Comparison of ENCODE assay signal across 8 cellular contexts in the genomic region with DNA sequence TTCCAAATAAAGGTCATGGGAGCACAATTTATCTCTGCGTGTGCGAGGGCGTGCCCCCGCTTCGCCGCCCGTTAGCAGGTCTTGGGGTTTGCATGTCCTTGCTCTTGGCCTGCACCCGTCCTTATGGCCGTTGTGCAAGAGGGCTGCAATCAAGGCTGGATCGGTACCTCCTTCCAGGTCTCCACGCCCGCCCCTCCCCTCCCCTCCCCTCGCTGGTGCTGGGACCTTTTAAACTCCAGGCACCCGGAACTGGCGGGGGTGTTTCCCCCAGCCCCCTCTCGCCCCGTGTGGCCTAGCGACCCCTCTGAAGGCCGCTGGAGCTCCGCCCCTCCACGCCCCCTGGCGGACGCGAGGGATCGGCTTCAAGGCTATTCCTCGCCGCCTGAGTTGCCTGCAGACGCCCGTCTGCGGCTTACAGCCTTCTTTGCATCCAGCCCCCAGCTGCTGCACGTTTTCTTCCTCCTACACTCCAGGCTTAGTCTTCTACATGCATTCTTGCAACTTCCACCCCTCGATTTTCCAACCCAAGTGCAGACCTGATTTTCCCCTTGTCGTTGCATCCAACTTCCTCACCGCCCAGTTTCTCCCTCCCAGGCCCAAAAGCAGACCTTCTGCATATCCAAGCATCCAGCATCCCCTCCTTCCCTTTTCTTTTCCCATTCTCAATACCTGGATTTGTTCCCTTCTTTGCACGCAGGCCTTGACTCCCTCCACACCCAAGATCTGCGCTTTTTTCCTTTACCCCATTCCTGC. TPM values are rescaled to one million over a fixed set of nuclear protein-coding genes. Genes with fewer than 3 reads are reported as not detected.
DNase-seq lines count a peak whose midpoint lies in the region; ATAC-seq and TF ChIP-seq lines count a peak whose summit lies in the region.

No MANE protein-coding gene starts in this region.

- H3K27me3 ChIP-seq in HCT116 (ENCODE audit: insufficient read depth, low read length) (no peaks in the 10 kb centered on the region), MG63 (no peaks in the 10 kb centered on the region), adipocyte (replicated peaks; ENCODE audit: control insufficient read depth, insufficient read depth, low read length) (no peaks in the 10 kb centered on the region), heart right ventricle (no peaks in the 10 kb centered on the region), upper lobe of right lung (no peaks in the 10 kb centered on the region)

- H3K4me2 ChIP-seq in HCT116 (ENCODE audit: low read length), result peak overlapping the region; percentile 96

- no peaks in the 10 kb centered on the region for H3K79me2 ChIP-seq in HCT116 (ENCODE audit: insufficient read depth, low read length)

- no peaks in the 10 kb centered on the region for H3K9me2 ChIP-seq in HCT116 (ENCODE audit: insufficient read depth)

- WGBS in heart right ventricle, 2 donors, result 0 to 1% methylated on average over 36 of the region's 36 CpGs

- H3K9me3 Mint-ChIP-seq in progenitor cell of endocrine pancreas (ENCODE audit: low read depth), result no peaks in the 10 kb centered on the region

- ATAC-seq in HCT116 (peak; percentile 68), heart right ventricle (peak; percentile 78 to 94 (median 87)), upper lobe of right lung (peak; percentile 81)

- H3K4me3 ChIP-seq in GM08714 (ENCODE audit: low read length) (peak overlapping the region; percentile 86), HCT116 (replicated peaks in 1 of 2; ENCODE audit: low read depth in 1 of 2, low read length in 2 of 2) (peak overlapping the region; percentile 79 to 80), MG63 (peak overlapping the region; percentile 70), adipocyte (ENCODE audit: low read length) (peak overlapping the region; percentile 93), heart right ventricle (peak overlapping the region; percentile 71 to 93 (median 84)), upper lobe of right lung (peak overlapping the region; percentile 87)

- H3K27ac ChIP-seq in HCT116 (ENCODE audit: low read depth, low read length) (peak overlapping the region; percentile 73), heart right ventricle (peak overlapping the region; percentile 50 to 92 (median 78)), upper lobe of right lung (peak overlapping the region; percentile 78)

- H3K4me1 Mint-ChIP-seq in progenitor cell of endocrine pancreas (ENCODE audit: low read depth), result peaks cover 46% of the 10 kb centered on the region

- peak overlapping the region; percentile 70 for H2AFZ ChIP-seq in HCT116 (ENCODE audit: low read depth, low read length, poor library complexity, severe bottlenecking)

- intact Hi-C loops in HCT116 (cut with micrococcal nuclease), result loop anchor here (1.0 to 5.0 kb wide), 3 partner anchors 79 to 507 kb away; no protein-coding TSS in a partner anchor
- intact Hi-C loops in heart right ventricle (cut with DNase I), result loop anchor here in 5 of 10 donors (2.0 to 10.0 kb wide), 6 partner anchors 63 to 149 kb away; no protein-coding TSS in a partner anchor
- intact Hi-C loops in upper lobe of right lung (cut with DNase I), result no loop called here

- no TSS peak for BruUV-seq in HCT116 (replicated peaks; lab: Mats Ljungman, UMichigan)

- peak overlapping the region; percentile 55 for H3K9ac ChIP-seq in HCT116 (ENCODE audit: low read length)
- peak overlapping the region; percentile 94 for H3K9ac ChIP-seq in adipocyte (ENCODE audit: low read length)

- RAD21 ChIA-PET in HCT116 (lab: Charles Lee; ENCODE audit: low non-redundant PET in 1 of 2, low total read pairs in 2 of 2, uncharacterized antibody in 2 of 2, unreplicated experiment in 2 of 2), result interaction anchor here (0.5 to 1.9 kb wide), 3 partner anchors 20 to 153 kb away, joined by 3 to 12 read pairs (median 8); no protein-coding TSS in a partner anchor

- peak; percentile 32 for TF ChIP-seq RAD21 in HCT116 (IDR thresholded peaks at IDR 0.05; ENCODE audit: low read depth)

- peaks cover 0 to 8% of the 10 kb centered on the region in 2 experiments; a peak in 1 of 4 replicates for H3K36me3 ChIP-seq in HCT116 (ENCODE audit: control insufficient read depth in 1 of 2, insufficient read depth in 2 of 2, low read length in 2 of 2)
- H3K36me3 ChIP-seq in MG63, result peaks cover 16% of the 10 kb centered on the region
- H3K36me3 ChIP-seq in adipocyte (ENCODE audit: control insufficient read depth, insufficient read depth, low read length, severe bottlenecking), result peaks cover 39% of the 10 kb centered on the region
- H3K36me3 ChIP-seq in heart right ventricle, result peaks cover 0 to 38% (median 12%) of the 10 kb centered on the region in 9 donors
- H3K36me3 ChIP-seq in upper lobe of right lung, result peaks cover 29% of the 10 kb centered on the region

- POLR2A ChIA-PET in HCT116 (lab: Charles Lee), result interaction anchor here (0.6 to 2.5 kb wide), 4 partner anchors 9 to 153 kb away, joined by 3 to 16 read pairs (median 6); a partner anchor contains a TSS

- no peaks in the 10 kb centered on the region for H3K27me3 Mint-ChIP-seq in progenitor cell of endocrine pancreas

- TF ChIP-seq POLR2A in HCT116 (IDR thresholded peaks at IDR 0.05; ENCODE audit: borderline replicate concordance, extremely low read depth, insufficient read depth, insufficient read length), result no peak

- H3K9me3 ChIP-seq in HCT116 (ENCODE audit: control insufficient read depth in 1 of 2, insufficient read depth in 1 of 2, low read depth in 1 of 2, low read length in 2 of 2) (no peaks in the 10 kb centered on the region), MG63 (no peaks in the 10 kb centered on the region), adipocyte (ENCODE audit: control insufficient read depth, low read length) (no peaks in the 10 kb centered on the region), heart right ventricle (no peaks in the 10 kb centered on the region), upper lobe of right lung (no peaks in the 10 kb centered on the region)

- no peaks in the 10 kb centered on the region for H4K20me1 ChIP-seq in HCT116 (ENCODE audit: insufficient read depth)

- peak overlapping the region; percentile 98 for H3K27ac Mint-ChIP-seq in progenitor cell of endocrine pancreas

- peak; percentile 55 for DNase-seq in HCT116 (ENCODE audit: low read depth, low spot score)
- peak; percentile 80 for DNase-seq in MG63
- DNase-seq in SKM-1 treated with dmso at 0.1 percent for 144 hours (lab: John Stamatoyannopoulos, UW; ENCODE audit: unreplicated experiment), result peak; percentile 71
- DNase-seq in adipocyte (ENCODE audit: low read depth), result peak; percentile 92
- peak; percentile 84 to 88 for DNase-seq in heart right ventricle
- peak; percentile 93 for DNase-seq in progenitor cell of endocrine pancreas (ENCODE audit: low spot score, unreplicated experiment)
- peak; percentile 92 for DNase-seq in upper lobe of right lung

- H3K4me1 ChIP-seq in HCT116 (ENCODE audit: control insufficient read depth in 1 of 2, insufficient read depth in 2 of 2, low read length in 2 of 2) (peaks cover 10 to 20% of the 10 kb centered on the region in 2 experiments; a peak in 3 of 4 replicates), adipocyte (ENCODE audit: control insufficient read depth, insufficient read depth, low read length) (peaks cover 52% of the 10 kb centered on the region), heart right ventricle (peaks cover 0 to 57% (median 28%) of the 10 kb centered on the region in 9 donors), upper lobe of right lung (peaks cover 35% of the 10 kb centered on the region)

- H3K4me3 Mint-ChIP-seq in progenitor cell of endocrine pancreas (ENCODE audit: low read depth), result peak overlapping the region; percentile 100

- TF ChIP-seq CTCF in HCT116 (IDR thresholded peaks at IDR 0.05 in 2 of 3, conservative IDR thresholded peaks at IDR 0.05 in 1 of 3; ENCODE audit: borderline replicate concordance in 1 of 3, insufficient read depth in 1 of 3, low read depth in 2 of 3, low read length in 2 of 3) (peak; percentile 60 to 83 (median 64); a peak in 5 of 6 replicates), heart right ventricle (IDR thresholded peaks at IDR 0.05) (peak; percentile 67 to 87 (median 78)), progenitor cell of endocrine pancreas (IDR thresholded peaks at IDR 0.05; ENCODE audit: unreplicated experiment) (peak; percentile 80), upper lobe of right lung (IDR thresholded peaks at IDR 0.05) (peak; percentile 75)

- peaks cover 28% of the 10 kb centered on the region for H3K36me3 Mint-ChIP-seq in progenitor cell of endocrine pancreas (ENCODE audit: insufficient read depth)

- CTCF ChIA-PET in HCT116 (lab: Charles Lee), result interaction anchor here (1.0 to 4.4 kb wide), 7 partner anchors 12 to 508 kb away, joined by 3 to 44 read pairs (median 7); a partner anchor contains a TSS

TF ChIP-seq in HCT116, 20 proteins besides CTCF, POLR2A, EP300 and RAD21 (continues in another document):
- TF ChIP-seq EGR1 (IDR thresholded peaks at IDR 0.05; ENCODE audit: low read depth), result 0 out of 2 replicates have a peak, but pooled peaks have one; percentile 35
- TF ChIP-seq FOSL1 (IDR thresholded peaks at IDR 0.05; ENCODE audit: low read depth), result no peak
- TF ChIP-seq ZFX (IDR thresholded peaks at IDR 0.05), result peak; percentile 49
- peak; percentile 45; the same call in 1 of the 2 replicates for TF ChIP-seq SIN3A (IDR thresholded peaks at IDR 0.05; ENCODE audit: low read depth)
- TF ChIP-seq POLR2AphosphoS5 (IDR thresholded peaks at IDR 0.05; ENCODE audit: low read depth, low read length), result peak; percentile 75
- TF ChIP-seq TCF7L2 (IDR thresholded peaks at IDR 0.05; ENCODE audit: borderline replicate concordance, extremely low read depth, insufficient read depth, insufficient read length), result peak; percentile 49
- peak; percentile 5; the same call in 1 of the 2 replicates for TF ChIP-seq SP1 (IDR thresholded peaks at IDR 0.05; ENCODE audit: low read depth)

RNA-seq across cellular contexts. Expression of a gene that starts 0.6 kb away (rescaled TPM):
- 91.2 TPM for total RNA-seq in HCT116 (2021; ENCODE audit: unreplicated experiment)
- polyA plus RNA-seq in HCT116 (2012), result 62.8 and 65.9 TPM in 2 replicates
- 29.6 and 37.0 TPM in 2 replicates for total RNA-seq in MG63 (2014; rRNA removed; shearing (Covaris generic); ENCODE audit: low replicate concordance)
- 10 to 100 TPM; 18.5 to 71.3 (median 32.0) TPM for total RNA-seq in heart right ventricle
- 10 to 100 TPM; 15.3 to 20.6 TPM for polyA plus RNA-seq in heart right ventricle
- 260 and 267 TPM in 2 replicates for total RNA-seq in progenitor cell of endocrine pancreas
- total RNA-seq in upper lobe of right lung, result 116 TPM

RNA-seq across cellular contexts. Expression of a gene that starts 11.8 kb away (rescaled TPM):
- total RNA-seq in HCT116 (2021; ENCODE audit: unreplicated experiment) (21.8 TPM), heart right ventricle (10 to 100 TPM; 12.9 to 24.8 (median 18.4) TPM), progenitor cell of endocrine pancreas (37.4 and 38.4 TPM in 2 replicates), upper lobe of right lung (32.5 TPM)
- 4.2 and 5.2 TPM in 2 replicates for polyA plus RNA-seq in HCT116 (2012)
- total RNA-seq in MG63 (2014; rRNA removed; shearing (Covaris generic); ENCODE audit: low replicate concordance), result 7.1 and 9.4 TPM in 2 replicates
- polyA plus RNA-seq in heart right ventricle, result 1 to 10 TPM; 2.6 to 6.4 TPM

Comparison
In these comparisons a context has a peak if more than half of its experiments do, and no peak if none do; other contexts are left out.
1. Peak in every context shown above with its lines: DNase-seq, ATAC-seq, H3K4me3 ChIP-seq and H3K27ac ChIP-seq.